ENCODE assay signal across 16 cellular contexts in genomic region chr4:147740176-147740575, GRCh38.
"Had no signal": no experiment of that assay in that cellular context is flagged by ENCODE, and none has a peak within 500 bp of the region (broad histone marks: within the 10 kb centered on the region; RNA-seq: fewer than 3 reads in every experiment).

No MANE protein-coding gene starts in this region.

- H3K9me3 Mint-ChIP-seq: T-cell, WTC11 had no signal

- H3K4me1 ChIP-seq: parathyroid adenoma had no signal

- FAIRE-seq: kidney, urothelium cell line had no signal

- H3K36me3 ChIP-seq: adrenal gland, stomach had no signal

- H3K4me1 Mint-ChIP-seq: naive B cell had no signal

- H3K27ac ChIP-seq: adrenal gland, foreskin keratinocyte, parathyroid adenoma, stomach had no signal

- H3K27me3 ChIP-seq: adrenal gland, foreskin keratinocyte, stomach had no signal

- H3K36me3 Mint-ChIP-seq: WTC11 had no signal

- H3K9me3 ChIP-seq: adrenal gland, stomach, thoracic aorta had no signal

- H3K27ac Mint-ChIP-seq: naive B cell, T-cell, WTC11 had no signal

- ATAC-seq: foreskin keratinocyte, T-cell, WTC11 had no signal

- H3K9ac ChIP-seq: parathyroid adenoma had no signal

- H3K4me3 Mint-ChIP-seq: naive B cell, T-cell, WTC11 had no signal

- H2AFZ ChIP-seq: parathyroid adenoma had no signal

- H3K4me3 ChIP-seq: adrenal gland, stomach had no signal

- DNase-seq: activated CD4-positive, alpha-beta T cell treated with anti-CD3 and anti-CD28 coated beads for 48 hours; activated naive CD4-positive, alpha-beta T cell treated with anti-CD3 and anti-CD28 coated beads, Interleukin-2, amount 50 U/mL, for 16 hours; activated T-cell treated with anti-CD3 and anti-CD28 coated beads for 4 hours; adrenal gland; foreskin keratinocyte; kidney; midbrain; naive B cell; stimulated activated CD4-positive, alpha-beta T cell treated with anti-CD3 and anti-CD28 coated beads, Interleukin-15, amount 100 ng/mL, for 24 hours; stimulated activated CD4-positive, alpha-beta T cell treated with anti-CD3 and anti-CD28 coated beads, Interleukin-4, amount 100 ng/mL, for 4 hours; stomach; T-cell had no signal
